ENCODE assay signal across 22 cellular contexts in genomic region chr13:77409412-77409811, GRCh38.
"Had no signal": no experiment of that assay in that cellular context is flagged by ENCODE, and none has a peak within 500 bp of the region (broad histone marks: within the 10 kb centered on the region; RNA-seq: fewer than 3 reads in every experiment).

No MANE protein-coding gene starts in this region.

- H3K9me3 Mint-ChIP-seq: activated T-helper 17 cell treated with anti-CD3 and anti-CD28 coated beads, Interleukin-2, amount 50 U/mL, for 72 hours; brain; nephron progenitor cell; stimulated activated memory B cell treated with anti-CD40 and anti-IgM and Interleukin-4, amounts not matched to agents 10 μg/mL and 1 μg/mL and 100 μg/mL, for 72 hours had no signal

- H3K4me2 ChIP-seq: smooth muscle cell had no signal

- DNase-seq: activated T-cell treated with anti-CD3 and anti-CD28 coated beads, Interleukin-2, amount 50 U/mL, for 1 hour; aorta; foreskin melanocyte; left ventricle myocardium inferior; mammary epithelial cell; nephron progenitor cell; occipital lobe; posterior cingulate gyrus; retina; sigmoid colon; stimulated activated CD4-positive, alpha-beta T cell treated with anti-CD3 and anti-CD28 coated beads, Interleukin-15, amount 100 ng/mL, for 24 hours; stomach; transverse colon had no signal

- H3K9me3 ChIP-seq: left ventricle myocardium inferior, sigmoid colon, stomach, suprapubic skin, transverse colon had no signal

- ATAC-seq: activated naive CD4-positive, alpha-beta T cell treated with anti-CD3 and anti-CD28 coated beads, Interleukin-2, amount 50 U/mL, for 72 hours; activated T-helper 17 cell treated with anti-CD3 and anti-CD28 coated beads, Interleukin-2, amount 50 U/mL, for 72 hours; esophagus mucosa; stimulated activated memory B cell treated with anti-CD40 and anti-IgM and Interleukin-4, amounts not matched to agents 10 μg/mL and 1 μg/mL and 100 μg/mL, for 72 hours had no signal

- H3K27ac Mint-ChIP-seq: activated naive CD4-positive, alpha-beta T cell treated with anti-CD3 and anti-CD28 coated beads, Interleukin-2, amount 50 U/mL, for 72 hours; activated T-helper 17 cell treated with anti-CD3 and anti-CD28 coated beads, Interleukin-2, amount 50 U/mL, for 72 hours; brain; nephron progenitor cell; stimulated activated memory B cell treated with anti-CD40 and anti-IgM and Interleukin-4, amounts not matched to agents 10 μg/mL and 1 μg/mL and 100 μg/mL, for 72 hours had no signal

- H3K4me3 Mint-ChIP-seq: activated T-helper 17 cell treated with anti-CD3 and anti-CD28 coated beads, Interleukin-2, amount 50 U/mL, for 72 hours; brain; nephron progenitor cell; stimulated activated memory B cell treated with anti-CD40 and anti-IgM and Interleukin-4, amounts not matched to agents 10 μg/mL and 1 μg/mL and 100 μg/mL, for 72 hours had no signal

- FAIRE-seq: endothelial cell of umbilical vein, urothelium cell line had no signal

- H3K4me1 Mint-ChIP-seq: activated T-helper 17 cell treated with anti-CD3 and anti-CD28 coated beads, Interleukin-2, amount 50 U/mL, for 72 hours; brain; nephron progenitor cell; stimulated activated memory B cell treated with anti-CD40 and anti-IgM and Interleukin-4, amounts not matched to agents 10 μg/mL and 1 μg/mL and 100 μg/mL, for 72 hours had no signal

- H3K27me3 Mint-ChIP-seq: activated T-helper 17 cell treated with anti-CD3 and anti-CD28 coated beads, Interleukin-2, amount 50 U/mL, for 72 hours; brain; stimulated activated memory B cell treated with anti-CD40 and anti-IgM and Interleukin-4, amounts not matched to agents 10 μg/mL and 1 μg/mL and 100 μg/mL, for 72 hours had no signal

- H3K36me3 Mint-ChIP-seq: activated naive CD4-positive, alpha-beta T cell treated with anti-CD3 and anti-CD28 coated beads, Interleukin-2, amount 50 U/mL, for 72 hours; brain; stimulated activated memory B cell treated with anti-CD40 and anti-IgM and Interleukin-4, amounts not matched to agents 10 μg/mL and 1 μg/mL and 100 μg/mL, for 72 hours had no signal

- H3K36me3 ChIP-seq: left ventricle myocardium inferior, sigmoid colon, stomach, suprapubic skin, transverse colon had no signal

- H3K4me1 ChIP-seq: left ventricle myocardium inferior, sigmoid colon, stomach, suprapubic skin, transverse colon had no signal

- H3K27me3 ChIP-seq: sigmoid colon, stomach, suprapubic skin, transverse colon had no signal

- H3K4me3 ChIP-seq: left ventricle myocardium inferior, sigmoid colon, smooth muscle cell, stomach, suprapubic skin, transverse colon had no signal

- H3K27ac ChIP-seq: left ventricle myocardium inferior, sigmoid colon, stomach, suprapubic skin, transverse colon had no signal
